ENCODE assay signal across 15 cellular contexts in the genomic region with DNA sequence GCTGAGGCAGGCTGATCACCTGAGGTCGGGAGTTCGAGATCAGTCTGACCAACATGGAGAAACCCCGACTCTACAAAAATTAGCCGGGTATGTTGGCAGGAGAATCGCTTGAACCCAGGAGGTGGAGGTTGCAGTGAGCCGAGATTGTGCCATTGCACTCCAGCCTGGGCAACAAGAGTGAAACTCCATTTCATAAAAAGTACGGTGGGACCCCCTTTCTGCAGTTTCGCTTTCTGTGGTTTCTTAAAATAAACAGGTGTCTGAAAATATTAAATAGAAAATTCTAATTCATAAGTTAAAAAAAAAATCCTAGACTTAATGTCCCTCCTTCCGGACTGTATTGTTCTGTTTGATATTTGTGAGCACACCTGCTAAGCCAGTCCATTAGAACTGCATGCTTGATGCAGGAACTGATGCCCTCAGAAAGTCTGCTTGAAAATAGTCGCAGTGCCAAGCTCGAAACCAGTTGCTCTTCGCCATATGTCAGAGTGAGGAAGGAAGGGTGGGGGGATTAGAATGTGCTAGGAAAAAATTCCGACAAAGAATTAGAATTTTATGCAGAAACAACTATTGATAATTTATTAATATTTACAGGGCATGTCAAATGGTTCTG.
DNase-seq lines count a peak whose midpoint lies in the region; ATAC-seq and TF ChIP-seq lines count a peak whose summit lies in the region.
"Had no signal": no experiment of that assay in that cellular context is flagged by ENCODE, and none has a peak within 500 bp of the region (broad histone marks: within the 10 kb centered on the region; RNA-seq: fewer than 3 reads in every experiment).

No MANE protein-coding gene starts in this region.

- intact Hi-C loops in Right ventricle myocardium superior (cut with DNase I), result no loop called here

- H3K4me1 Mint-ChIP-seq in activated CD8-positive, alpha-beta T cell treated with anti-CD3 and anti-CD28 coated beads, Interleukin-2, amount 10 ng/mL, durations not matched to agents 7 days and 5 days (ENCODE audit: low read depth), result peaks cover 79% of the 10 kb centered on the region
- peaks cover 76 to 100% (median 90%) of the 10 kb centered on the region in 3 donors for H3K4me1 Mint-ChIP-seq in naive B cell

- no peaks in the 10 kb centered on the region for H3K27me3 Mint-ChIP-seq in activated CD8-positive, alpha-beta T cell treated with anti-CD3 and anti-CD28 coated beads, Interleukin-2, amount 10 ng/mL, durations not matched to agents 7 days and 5 days (ENCODE audit: low read depth)
- H3K27me3 Mint-ChIP-seq in naive B cell, result no peaks in the 10 kb centered on the region

- H3K4me3 Mint-ChIP-seq in activated CD8-positive, alpha-beta T cell treated with anti-CD3 and anti-CD28 coated beads, Interleukin-2, amount 10 ng/mL, durations not matched to agents 7 days and 5 days, result peak overlapping the region; percentile 60
- H3K4me3 Mint-ChIP-seq in naive B cell, result peak overlapping the region; percentile 55 to 91 (median 82)

- TF ChIP-seq CTCF in GM12864 (IDR thresholded peaks at IDR 0.05; ENCODE audit: low read depth, low read length, missing control alignments), result no peak

- H3K36me3 Mint-ChIP-seq in activated CD8-positive, alpha-beta T cell treated with anti-CD3 and anti-CD28 coated beads, Interleukin-2, amount 10 ng/mL, durations not matched to agents 7 days and 5 days (ENCODE audit: low read depth), result peaks cover 17% of the 10 kb centered on the region
- no peaks in the 10 kb centered on the region for H3K36me3 Mint-ChIP-seq in naive B cell

- POLR2A ChIA-PET in activated CD8-positive, alpha-beta T cell treated with anti-CD3 and anti-CD28 coated beads, Interleukin-2, amount 10 ng/mL, durations not matched to agents 7 days and 5 days (lab: Charles Lee), result no interaction called here

- CTCF ChIA-PET in activated CD8-positive, alpha-beta T cell treated with anti-CD3 and anti-CD28 coated beads, Interleukin-2, amount 10 ng/mL, durations not matched to agents 7 days and 5 days (lab: Charles Lee), result interaction anchor here (1.0 to 1.6 kb wide), 3 partner anchors 9 to 43 kb away, joined by 3 to 4 read pairs (median 4); no protein-coding TSS in a partner anchor

- no peaks in the 10 kb centered on the region for H3K9me3 Mint-ChIP-seq in activated CD8-positive, alpha-beta T cell treated with anti-CD3 and anti-CD28 coated beads, Interleukin-2, amount 10 ng/mL, durations not matched to agents 7 days and 5 days (ENCODE audit: insufficient read depth)
- H3K9me3 Mint-ChIP-seq in naive B cell, result no peaks in the 10 kb centered on the region
- H3K9me3 Mint-ChIP-seq: T-helper 2 cell treated with Interferon-gamma antibody and Interleukin-4, amounts not matched to agents 5 μg/mL and 100 μg/mL, for 36 hours had no signal

- H3K4me3 ChIP-seq in GM12864 (ENCODE audit: low read depth, low read length), result peak overlapping the region; percentile 29; the same call in 1 of the 2 replicates
- H3K4me3 ChIP-seq: hepatocyte, suprapubic skin had no signal

- DNase-seq in NCI-H1694 treated with DMSO at 0.1 percent for 48 hours (lab: John Stamatoyannopoulos, UW) (peak; percentile 14), NCI-H1694 (lab: John Stamatoyannopoulos, UW) (no peak), GM12864 (ENCODE audit: low read depth) (no peak), naive B cell (no peak), SIG-M5 treated with dmso at 0.1 percent for 504 hours (lab: John Stamatoyannopoulos, UW; ENCODE audit: unreplicated experiment) (no peak), Right ventricle myocardium superior (no peak), EL (no peak)
- DNase-seq in activated CD8-positive, alpha-beta T cell treated with anti-CD3 and anti-CD28 coated beads, Interleukin-2, amount 10 ng/mL, durations not matched to agents 7 days and 5 days, result no peak
- DNase-seq: 8988T; activated effector memory CD4-positive, alpha-beta T cell treated with anti-CD3 and anti-CD28 coated beads, Interleukin-2, amount 50 U/mL, for 16 hours; NCI-H2029; NCI-H748 treated with DMSO at 0.1 percent for 48 hours had no signal

- no peak for ATAC-seq in activated CD8-positive, alpha-beta T cell treated with anti-CD3 and anti-CD28 coated beads, Interleukin-2, amount 10 ng/mL, durations not matched to agents 7 days and 5 days
- no peak for ATAC-seq in naive B cell (ENCODE audit: low read depth in 2 of 2)
- no peak for ATAC-seq in Right ventricle myocardium superior (ENCODE audit: poor library complexity)

- peak overlapping the region; percentile 82 for H3K27ac Mint-ChIP-seq in activated CD8-positive, alpha-beta T cell treated with anti-CD3 and anti-CD28 coated beads, Interleukin-2, amount 10 ng/mL, durations not matched to agents 7 days and 5 days
- peak overlapping the region; percentile 33 to 89 (median 82) for H3K27ac Mint-ChIP-seq in naive B cell
